In the genomic region with DNA sequence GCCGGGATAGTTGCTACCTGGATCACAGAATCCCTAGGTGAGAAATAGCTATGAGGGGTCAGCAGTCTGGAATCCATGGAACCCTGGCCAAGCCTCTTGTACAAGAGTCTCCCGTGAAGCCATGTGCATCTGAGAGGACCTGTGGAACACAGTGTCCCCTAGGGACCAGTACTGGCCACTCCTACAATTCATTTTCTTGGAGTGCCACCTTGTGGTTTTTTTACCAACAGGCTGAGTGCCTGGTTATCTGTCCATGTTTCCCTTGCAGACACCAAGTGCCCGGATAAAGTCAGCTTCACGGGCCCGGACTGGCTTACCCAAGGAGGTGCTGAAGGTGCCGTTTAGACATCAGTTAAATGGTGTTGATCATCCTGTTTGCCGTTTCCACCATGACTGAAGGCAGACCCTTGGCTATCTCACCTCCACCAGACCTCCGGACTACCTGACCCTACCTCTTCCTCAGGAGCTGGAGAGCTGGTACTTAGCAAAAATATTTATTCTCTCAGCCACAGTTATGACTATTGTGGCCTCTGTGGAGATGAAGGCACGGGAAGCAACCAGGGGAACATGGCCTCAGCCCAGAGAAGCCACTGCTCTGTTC, we compare ENCODE assay signal across 8 cellular contexts.
A peak's percentile ranks its signal among the peaks of the same experiment; 100 is the strongest.
DNase-seq lines count a peak whose midpoint lies in the region; ATAC-seq, FAIRE-seq and TF ChIP-seq lines count a peak whose summit lies in the region.

No MANE protein-coding gene starts in this region.

- H3K9ac ChIP-seq in KMS-11, result no peak overlapping the region
- no peak overlapping the region for H3K9ac ChIP-seq in endothelial cell of umbilical vein (replicated peaks; ENCODE audit: extremely low read depth, insufficient read depth, low read length)

- H3K27me3 ChIP-seq in KMS-11 (ENCODE audit: insufficient read depth, low read depth) (no peaks in the 10 kb centered on the region), endothelial cell of umbilical vein (ENCODE audit: control insufficient read depth in 2 of 2, insufficient read depth in 2 of 2, low read length in 2 of 2) (no peaks in the 10 kb centered on the region)

- peak; percentile 65 for TF ChIP-seq CTCF in KMS-11 (conservative IDR thresholded peaks at IDR 0.05; ENCODE audit: low read depth, low read length)
- peak; percentile 84 for TF ChIP-seq CTCF in RWPE1 (conservative IDR thresholded peaks at IDR 0.05; ENCODE audit: low read depth)
- peak; percentile 62 to 72 for TF ChIP-seq CTCF in endothelial cell of umbilical vein (IDR thresholded peaks at IDR 0.05; ENCODE audit: extremely low read depth in 1 of 2, insufficient read depth in 1 of 2, low read depth in 1 of 2, low read length in 2 of 2)
- peak; percentile 28 for TF ChIP-seq CTCF in mesothelial cell of epicardium (IDR thresholded peaks at IDR 0.05; ENCODE audit: unreplicated experiment)

- no peaks in the 10 kb centered on the region for H3K9me3 Mint-ChIP-seq in mesothelial cell of epicardium
- no peaks in the 10 kb centered on the region for H3K9me3 Mint-ChIP-seq in T-helper 2 cell treated with Interferon-gamma antibody and Interleukin-4, amounts not matched to agents 5 μg/mL and 100 μg/mL, for 36 hours

- FAIRE-seq in endothelial cell of umbilical vein (lab: Jason Lieb, UNC), result peak; percentile 88

- no peaks in the 10 kb centered on the region for H3K36me3 ChIP-seq in KMS-11 (ENCODE audit: insufficient read depth)
- H3K36me3 ChIP-seq in endothelial cell of umbilical vein (ENCODE audit: control insufficient read depth in 2 of 2, extremely low read depth in 1 of 2, insufficient read depth in 2 of 2, low read length in 2 of 2), result peaks cover 19 to 50% of the 10 kb centered on the region in 2 experiments

- H3K4me1 ChIP-seq in KMS-11 (ENCODE audit: low read depth, poor library complexity, severe bottlenecking) (peaks cover 34% of the 10 kb centered on the region), endothelial cell of umbilical vein (ENCODE audit: control insufficient read depth, extremely low read depth, insufficient read depth, low read length) (no peaks in the 10 kb centered on the region)

- no peaks in the 10 kb centered on the region for H4K20me1 ChIP-seq in KMS-11 (ENCODE audit: insufficient read depth)
- H4K20me1 ChIP-seq in endothelial cell of umbilical vein (replicated peaks; ENCODE audit: control insufficient read depth, extremely low read depth, insufficient read depth, low read length), result no peaks in the 10 kb centered on the region

- dilution Hi-C loops in endothelial cell of umbilical vein (cut with MboI; ENCODE audit: extremely low pct_ligation_motif_present, low sequenced_read_pairs), result no loop called here

- H3K4me3 ChIP-seq in KMS-11 (IDR thresholded peaks at IDR 0.05; ENCODE audit: insufficient read depth, low read depth, low read length) (no peak overlapping the region), endothelial cell of umbilical vein (replicated peaks in 1 of 3; ENCODE audit: insufficient read depth in 1 of 3, low read depth in 1 of 3, low read length in 3 of 3) (no peak overlapping the region)

- no TSS peak for BruUV-seq in endothelial cell of umbilical vein (replicated peaks; lab: Mats Ljungman, UMichigan)

- H3K27ac Mint-ChIP-seq in mesothelial cell of epicardium, result no peak overlapping the region
- H3K27ac Mint-ChIP-seq in T-helper 2 cell treated with Interferon-gamma antibody and Interleukin-4, amounts not matched to agents 5 μg/mL and 100 μg/mL, for 36 hours, result no peak overlapping the region

- H3K4me2 ChIP-seq in KMS-11 (no peak overlapping the region), endothelial cell of umbilical vein (ENCODE audit: insufficient read depth, low read length) (no peak overlapping the region)

- H3K27me3 Mint-ChIP-seq in mesothelial cell of epicardium (ENCODE audit: low read depth), result no peaks in the 10 kb centered on the region
- H3K27me3 Mint-ChIP-seq in T-helper 2 cell treated with Interferon-gamma antibody and Interleukin-4, amounts not matched to agents 5 μg/mL and 100 μg/mL, for 36 hours (ENCODE audit: low read depth), result no peaks in the 10 kb centered on the region

- H3K27ac ChIP-seq in KMS-11, result peak overlapping the region; percentile 21
- H3K27ac ChIP-seq in RWPE1, result no peak overlapping the region
- H3K27ac ChIP-seq in endothelial cell of umbilical vein (ENCODE audit: insufficient read depth, low read depth, low read length), result no peak overlapping the region

- no peak overlapping the region for H3K4me3 Mint-ChIP-seq in mesothelial cell of epicardium
- H3K4me3 Mint-ChIP-seq in T-helper 2 cell treated with Interferon-gamma antibody and Interleukin-4, amounts not matched to agents 5 μg/mL and 100 μg/mL, for 36 hours, result no peak overlapping the region

- H3K4me1 Mint-ChIP-seq in mesothelial cell of epicardium, result peaks cover 9% of the 10 kb centered on the region
- H3K4me1 Mint-ChIP-seq in T-helper 2 cell treated with Interferon-gamma antibody and Interleukin-4, amounts not matched to agents 5 μg/mL and 100 μg/mL, for 36 hours (ENCODE audit: low read depth), result no peaks in the 10 kb centered on the region

- H3K9me1 ChIP-seq in endothelial cell of umbilical vein (replicated peaks; ENCODE audit: control insufficient read depth, extremely low read depth, insufficient read depth, low read length), result no peaks in the 10 kb centered on the region

- no peaks in the 10 kb centered on the region for H3K9me3 ChIP-seq in endothelial cell of umbilical vein (replicated peaks; ENCODE audit: control insufficient read depth, insufficient read depth, low read length)

- no peak for ATAC-seq in HG03354 (IDR thresholded peaks at IDR 0.05; ENCODE audit: poor library complexity, severe bottlenecking, unreplicated experiment)

- POLR2A ChIA-PET in RWPE1 (lab: Yijun Ruan, JAX; ENCODE audit: low non-redundant PET) (no interaction called here), endothelial cell of umbilical vein (lab: Charles Lee) (no interaction called here)

- no peak for TF ChIP-seq POLR2A in endothelial cell of umbilical vein (IDR thresholded peaks at IDR 0.05; ENCODE audit: low read depth, low read length)

- intact Hi-C loops in endothelial cell of umbilical vein (cut with micrococcal nuclease), result loop anchor here (1.0 kb wide), 1 partner anchor 254 kb away; no protein-coding TSS in a partner anchor

- DNase-seq in ELR (ENCODE audit: low read depth), result peak; percentile 70
- peak; percentile 77 for DNase-seq in RWPE1 (ENCODE audit: low spot score)
- peak; percentile 70 for DNase-seq in endothelial cell of umbilical vein (ENCODE audit: low read depth, low spot score)
- DNase-seq in mesothelial cell of epicardium (ENCODE audit: low spot score in 2 of 2, unreplicated experiment in 2 of 2), result no peak
- DNase-seq in activated T-cell treated with anti-CD3 and anti-CD28 coated beads, Interleukin-2, amount 50 U/mL, for 1 hour, result no peak
- no peak for DNase-seq in T-helper 2 cell treated with Interferon-gamma antibody and Interleukin-4, amounts not matched to agents 5 μg/mL and 100 μg/mL, for 36 hours (ENCODE audit: low spot score)

- H3K79me2 ChIP-seq in KMS-11 (ENCODE audit: insufficient read depth, low read depth), result no peaks in the 10 kb centered on the region
- no peaks in the 10 kb centered on the region for H3K79me2 ChIP-seq in endothelial cell of umbilical vein (ENCODE audit: control insufficient read depth, insufficient read depth, low read length)

- H2AFZ ChIP-seq in KMS-11 (ENCODE audit: low read depth) (no peak overlapping the region), endothelial cell of umbilical vein (ENCODE audit: low read depth, low read length) (no peak overlapping the region)

- CTCF ChIA-PET in RWPE1 (lab: Yijun Ruan, JAX) (interaction anchor here (0.6 to 1.7 kb wide), 8 partner anchors 31 to 800 kb away, joined by 3 to 9 read pairs (median 4); no protein-coding TSS in a partner anchor), endothelial cell of umbilical vein (lab: Charles Lee) (interaction anchor here (0.6 to 13.8 kb wide), 9 partner anchors 8 to 472 kb away, joined by 3 to 446 read pairs (median 6); partner anchors contain the start of gene ZNF609)

- peaks cover 28% of the 10 kb centered on the region for H3K36me3 Mint-ChIP-seq in mesothelial cell of epicardium
- H3K36me3 Mint-ChIP-seq in T-helper 2 cell treated with Interferon-gamma antibody and Interleukin-4, amounts not matched to agents 5 μg/mL and 100 μg/mL, for 36 hours (ENCODE audit: low read depth), result peaks cover 46% of the 10 kb centered on the region

TF ChIP-seq in endothelial cell of umbilical vein, 7 proteins besides CTCF, POLR2A, EP300 and RAD21:
- TF ChIP-seq GATA2 (IDR thresholded peaks at IDR 0.05; ENCODE audit: insufficient read depth, insufficient read length, low read depth, low read length) (no peak), MAX (IDR thresholded peaks at IDR 0.05; ENCODE audit: insufficient read depth, insufficient read length) (no peak), JUN (IDR thresholded peaks at IDR 0.05; ENCODE audit: borderline replicate concordance, insufficient read depth, insufficient read length, low read depth) (no peak), FOS (IDR thresholded peaks at IDR 0.05; ENCODE audit: borderline replicate concordance, insufficient read depth, low read length) (no peak), EZH2 (IDR thresholded peaks at IDR 0.05; ENCODE audit: borderline replicate concordance, low read depth, low read length, severe bottlenecking) (no peak), POLR2AphosphoS5 (IDR thresholded peaks at IDR 0.05; ENCODE audit: insufficient read depth, low read depth, low read length) (no peak)

Comparison
In these comparisons a context has a peak if more than half of its experiments do, and no peak if none do; other contexts are left out.
1. DNase-seq: peak in ELR (single experiment), RWPE1 (single experiment) and endothelial cell of umbilical vein (single experiment); none in mesothelial cell of epicardium (0 of 2), activated T-cell treated with anti-CD3 and anti-CD28 coated beads, Interleukin-2, amount 50 U/mL, for 1 hour (single experiment) and T-helper 2 cell treated with Interferon-gamma antibody and Interleukin-4, amounts not matched to agents 5 μg/mL and 100 μg/mL, for 36 hours (single experiment).
2. CTCF ChIP-seq: peak in every context shown above with its lines; median percentile 84 in RWPE1; 67 in endothelial cell of umbilical vein; 65 in KMS-11; 28 in mesothelial cell of epicardium.